ENCODE assay signal across 17 cellular contexts in the genomic region with DNA sequence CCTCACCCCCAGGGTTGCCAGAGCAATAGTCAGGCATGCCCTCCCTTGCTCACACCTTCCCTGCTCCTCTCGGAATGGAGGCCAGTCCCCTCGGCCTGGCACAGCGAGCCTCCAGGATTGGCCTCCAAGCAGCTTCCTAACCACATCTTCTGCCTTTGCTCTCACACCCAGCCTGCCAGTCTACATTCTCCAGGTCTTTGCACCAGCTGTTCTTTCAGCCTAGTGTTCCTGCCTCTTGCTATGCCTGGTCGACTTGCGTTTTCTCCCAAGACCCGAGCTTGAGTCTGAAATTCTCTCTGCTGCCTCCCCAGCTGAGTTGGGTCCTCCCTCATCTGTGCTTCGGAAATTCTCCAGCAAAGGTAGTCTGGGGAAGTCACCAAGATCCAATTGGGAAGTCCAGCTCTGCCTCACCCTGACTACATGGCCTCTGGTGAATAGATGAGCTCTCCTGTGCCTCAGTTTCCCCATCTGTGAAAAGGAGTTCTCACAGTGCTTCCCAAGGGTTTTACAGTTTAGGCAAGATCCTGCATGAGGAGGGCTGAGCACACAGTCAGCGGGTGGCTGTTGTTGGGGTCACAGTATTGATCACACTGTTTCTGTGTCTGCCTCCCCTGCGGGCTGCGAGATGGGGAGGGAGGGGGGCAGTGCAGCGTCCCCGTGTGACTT. TPM values are rescaled to one million over a fixed set of nuclear protein-coding genes. Genes with fewer than 3 reads are reported as not detected.
DNase-seq lines count a peak whose midpoint lies in the region; ATAC-seq and TF ChIP-seq lines count a peak whose summit lies in the region.
"Had no signal": no experiment of that assay in that cellular context is flagged by ENCODE, and none has a peak within 500 bp of the region (broad histone marks: within the 10 kb centered on the region; RNA-seq: fewer than 3 reads in every experiment).

No MANE protein-coding gene starts in this region.

- peak overlapping the region; percentile 47 for H3K4me2 ChIP-seq in DOHH2 (ENCODE audit: low read length)
- peak overlapping the region; percentile 59 for H3K4me2 ChIP-seq in OCI-LY7 (ENCODE audit: low read length)
- H3K4me2 ChIP-seq: KMS-11 had no signal

- CTCF ChIA-PET in OCI-LY7 (lab: Charles Lee; ENCODE audit: unreplicated experiment) = interaction anchor here (0.9 kb wide), 1 partner anchor 129 kb away, joined by 3 read pairs; no protein-coding TSS in a partner anchor

- H3K79me2 ChIP-seq in DOHH2 (ENCODE audit: control insufficient read depth, low read length) = no peaks in the 10 kb centered on the region
- H3K79me2 ChIP-seq in OCI-LY7 (ENCODE audit: insufficient read depth, low read depth, low read length) = no peaks in the 10 kb centered on the region

- H3K36me3 Mint-ChIP-seq in endodermal cell (ENCODE audit: low read depth) (no peaks in the 10 kb centered on the region), neural crest cell (ENCODE audit: low read depth) (no peaks in the 10 kb centered on the region)
- H3K36me3 Mint-ChIP-seq: naive thymus-derived CD8-positive, alpha-beta T cell had no signal

- H3K27me3 Mint-ChIP-seq in endodermal cell (ENCODE audit: insufficient read depth) = peaks cover 65% of the 10 kb centered on the region
- peaks cover 31% of the 10 kb centered on the region for H3K27me3 Mint-ChIP-seq in neural crest cell (ENCODE audit: low read depth)

- H3K4me3 Mint-ChIP-seq in endodermal cell (no peak overlapping the region), neural crest cell (peak overlapping the region; percentile 23)

- H3K27me3 ChIP-seq in DOHH2 (ENCODE audit: control insufficient read depth, low read length) = peaks cover 38% of the 10 kb centered on the region
- H3K27me3 ChIP-seq in endodermal cell (ENCODE audit: control insufficient read depth, insufficient read depth, low read length, poor library complexity, severe bottlenecking) = peaks cover 29% of the 10 kb centered on the region
- H3K27me3 ChIP-seq in Peyer's patch = no peaks in the 10 kb centered on the region

- H3F3A ChIP-seq in DOHH2 (ENCODE audit: control insufficient read depth, insufficient read depth) = no peaks in the 10 kb centered on the region

- H3K27ac Mint-ChIP-seq in endodermal cell (no peak overlapping the region), neural crest cell (ENCODE audit: unreplicated experiment) (peak overlapping the region; percentile 35)

- 52 to 68% methylated on average over 7 to 12 of the region's 12 CpGs for WGBS in endodermal cell (ENCODE audit: insufficient coverage in 1 of 2, insufficient read length in 1 of 2), 2 experiments

- no peaks in the 10 kb centered on the region for H4K20me1 ChIP-seq in DOHH2 (ENCODE audit: control insufficient read depth, insufficient read depth, low read depth, low read length)
- no peaks in the 10 kb centered on the region for H4K20me1 ChIP-seq in OCI-LY7 (ENCODE audit: insufficient read depth, low read length)

- TF ChIP-seq CTCF in DOHH2 (IDR thresholded peaks at IDR 0.05; ENCODE audit: low read depth, low read length, poor library complexity, severe bottlenecking) (peak; percentile 20), OCI-LY7 (conservative IDR thresholded peaks at IDR 0.05; ENCODE audit: low read length) (no peak), endodermal cell (conservative IDR thresholded peaks at IDR 0.05) (no peak), neural crest cell (conservative IDR thresholded peaks at IDR 0.05) (no peak), Peyer's patch (IDR thresholded peaks at IDR 0.05) (no peak)

- H3K4me1 Mint-ChIP-seq in endodermal cell = peaks cover 17% of the 10 kb centered on the region
- H3K4me1 Mint-ChIP-seq in neural crest cell = peaks cover 42% of the 10 kb centered on the region

- H3K4me1 ChIP-seq in DOHH2 (ENCODE audit: control insufficient read depth, low read length) = peaks cover 29% of the 10 kb centered on the region
- peaks cover 36% of the 10 kb centered on the region for H3K4me1 ChIP-seq in OCI-LY7 (ENCODE audit: insufficient read depth, low read length, poor library complexity, severe bottlenecking)
- H3K4me1 ChIP-seq in endodermal cell (ENCODE audit: control insufficient read depth, insufficient read depth, low read length) = no peaks in the 10 kb centered on the region
- H3K4me1 ChIP-seq in Peyer's patch = peaks cover 0 to 12% (median 0%) of the 10 kb centered on the region in 4 donors

- no peak overlapping the region for H3K9ac ChIP-seq in endodermal cell (ENCODE audit: extremely low read depth, low read length, poor library complexity, severe bottlenecking)
- H3K9ac ChIP-seq: GM23248, KMS-11 had no signal

- H3K9me3 ChIP-seq in DOHH2 (ENCODE audit: control insufficient read depth, insufficient read depth, low read length) = no peaks in the 10 kb centered on the region
- no peaks in the 10 kb centered on the region for H3K9me3 ChIP-seq in OCI-LY7 (ENCODE audit: low read length)
- H3K9me3 ChIP-seq in endodermal cell (ENCODE audit: control insufficient read depth, low read length) = no peaks in the 10 kb centered on the region
- H3K9me3 ChIP-seq in Peyer's patch = no peaks in the 10 kb centered on the region
- H3K9me3 ChIP-seq: upper lobe of right lung had no signal

- no peak for ATAC-seq in HG02973 (IDR thresholded peaks at IDR 0.05; ENCODE audit: unreplicated experiment)
- ATAC-seq: PC-3, sciatic nerve, upper lobe of right lung had no signal

- no TSS peak for BruUV-seq in OCI-LY7 (replicated peaks; lab: Mats Ljungman, UMichigan)

- no peak overlapping the region for H2AFZ ChIP-seq in OCI-LY7 (ENCODE audit: low read length)
- H2AFZ ChIP-seq: GM23248 had no signal

- no peaks in the 10 kb centered on the region for H3K9me3 Mint-ChIP-seq in endodermal cell
- no peaks in the 10 kb centered on the region for H3K9me3 Mint-ChIP-seq in neural crest cell
- H3K9me3 Mint-ChIP-seq: naive thymus-derived CD8-positive, alpha-beta T cell had no signal

- DNase-seq in OCI-LY7 (ENCODE audit: low spot score) (no peak), endodermal cell (no peak), neural crest cell (ENCODE audit: low read depth, low spot score) (no peak), Peyer's patch (no peak), NCI-H187 treated with DMSO at 0.1 percent for 48 hours (lab: John Stamatoyannopoulos, UW) (no peak), midbrain (lab: John Stamatoyannopoulos, UW) (no peak)
- DNase-seq: NCI-H1417 treated with DMSO at 0.1 percent for 48 hours; PC-3; stimulated activated CD4-positive, alpha-beta T cell treated with anti-CD3 and anti-CD28 coated beads, Interleukin-4, amount 100 ng/mL, for 1 hour; upper lobe of right lung had no signal

- H3K4me3 ChIP-seq in DOHH2 (ENCODE audit: low read length) = peak overlapping the region; percentile 15; the same call in 1 of the 2 replicates
- peak overlapping the region; percentile 36 for H3K4me3 ChIP-seq in OCI-LY7 (ENCODE audit: low read depth, low read length, poor library complexity, severe bottlenecking)
- H3K4me3 ChIP-seq in endodermal cell (ENCODE audit: low read length) = no peak overlapping the region
- peak overlapping the region in 1 of 4 donors; percentile 4 for H3K4me3 ChIP-seq in Peyer's patch
- H3K4me3 ChIP-seq: GM23248, upper lobe of right lung had no signal

- TF ChIP-seq POLR2A in Peyer's patch (IDR thresholded peaks at IDR 0.05) = no peak

- H3K27ac ChIP-seq in DOHH2 (ENCODE audit: low read depth, low read length) (no peak overlapping the region), OCI-LY7 (ENCODE audit: low read depth, low read length, poor library complexity, severe bottlenecking) (no peak overlapping the region), endodermal cell (ENCODE audit: low read depth, low read length) (peak overlapping the region; percentile 3), Peyer's patch (no peak overlapping the region)
- H3K27ac ChIP-seq: GM23248, KMS-11, upper lobe of right lung had no signal

- H3K9me2 ChIP-seq in DOHH2 (replicated peaks; ENCODE audit: control insufficient read depth, low read length) (no peaks in the 10 kb centered on the region), OCI-LY7 (ENCODE audit: insufficient read depth, low read length) (no peaks in the 10 kb centered on the region)

- POLR2A ChIA-PET in OCI-LY7 (lab: Charles Lee) = interaction anchor here (0.6 kb wide), 2 partner anchors 17 to 178 kb away, joined by 3 to 6 read pairs; no protein-coding TSS in a partner anchor

- H3K36me3 ChIP-seq in DOHH2 (ENCODE audit: control insufficient read depth, low read length) = no peaks in the 10 kb centered on the region
- H3K36me3 ChIP-seq in OCI-LY7 (ENCODE audit: insufficient read depth, low read length) = no peaks in the 10 kb centered on the region
- no peaks in the 10 kb centered on the region for H3K36me3 ChIP-seq in endodermal cell (ENCODE audit: control insufficient read depth, insufficient read depth, low read length)
- H3K36me3 ChIP-seq in Peyer's patch = no peaks in the 10 kb centered on the region
- H3K36me3 ChIP-seq: upper lobe of right lung had no signal

- intact Hi-C loops in OCI-LY7 (cut with micrococcal nuclease; ENCODE audit: unreplicated experiment) = no loop called here

RNA-seq across cellular contexts. Expression of gene PSD2, which starts 31.9 kb away (rescaled TPM):
- 0.08 and 0.13 TPM in 2 replicates for total RNA-seq in OCI-LY7 (2014; rRNA removed; shearing (Covaris generic))
- 0.11 and 0.15 TPM in 2 replicates for total RNA-seq in OCI-LY7 (2022)
- total RNA-seq in endodermal cell = 1 to 10 TPM in 1 of 2 donors, under 1 TPM in 1; 0.55 to 2.5 TPM
- polyA plus RNA-seq in endodermal cell (2013, experiment 1 of 2) = 2.0 TPM
- 2.0 TPM for polyA plus RNA-seq in endodermal cell (2013, experiment 2 of 2)
- total RNA-seq in neural crest cell = 0.66 and 0.68 TPM in 2 replicates
- total RNA-seq in Peyer's patch = not detected
- total RNA-seq: PC-3, upper lobe of right lung had no signal
- polyA plus RNA-seq: GM23248, liver had no signal
